ENCODE assay signal across 9 cellular contexts in genomic region chr1:202122639-202123335, GRCh38. TPM values are rescaled to one million over a fixed set of nuclear protein-coding genes. Genes with fewer than 3 reads are reported as not detected.
DNase-seq lines count a peak whose midpoint lies in the region; ATAC-seq and TF ChIP-seq lines count a peak whose summit lies in the region.
"Had no signal": no experiment of that assay in that cellular context is flagged by ENCODE, and none has a peak within 500 bp of the region (broad histone marks: within the 10 kb centered on the region; RNA-seq: fewer than 3 reads in every experiment).

A gene with protein sequence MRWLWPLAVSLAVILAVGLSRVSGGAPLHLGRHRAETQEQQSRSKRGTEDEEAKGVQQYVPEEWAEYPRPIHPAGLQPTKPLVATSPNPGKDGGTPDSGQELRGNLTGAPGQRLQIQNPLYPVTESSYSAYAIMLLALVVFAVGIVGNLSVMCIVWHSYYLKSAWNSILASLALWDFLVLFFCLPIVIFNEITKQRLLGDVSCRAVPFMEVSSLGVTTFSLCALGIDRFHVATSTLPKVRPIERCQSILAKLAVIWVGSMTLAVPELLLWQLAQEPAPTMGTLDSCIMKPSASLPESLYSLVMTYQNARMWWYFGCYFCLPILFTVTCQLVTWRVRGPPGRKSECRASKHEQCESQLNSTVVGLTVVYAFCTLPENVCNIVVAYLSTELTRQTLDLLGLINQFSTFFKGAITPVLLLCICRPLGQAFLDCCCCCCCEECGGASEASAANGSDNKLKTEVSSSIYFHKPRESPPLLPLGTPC (plus strand): TSS chr1:202122917. CDS start chr1:202122964, 47 bp downstream.

- H3K9me3 ChIP-seq in adipocyte (ENCODE audit: control insufficient read depth, low read length) (no peaks in the 10 kb centered on the region), hepatocyte (ENCODE audit: low read depth) (no peaks in the 10 kb centered on the region), gastrocnemius medialis (no peaks in the 10 kb centered on the region), Karpas-422 (ENCODE audit: low read length) (no peaks in the 10 kb centered on the region)

- H3K27ac ChIP-seq in hepatocyte (no peak within 1 kb of the TSS), gastrocnemius medialis (no peak within 1 kb of the TSS), Karpas-422 (ENCODE audit: low read length) (no peak within 1 kb of the TSS)
- H3K27ac ChIP-seq: SK-N-MC had no signal

- H3K9me2 ChIP-seq in hepatocyte (replicated peaks; ENCODE audit: insufficient read depth) (no peaks in the 10 kb centered on the region), Karpas-422 (replicated peaks; ENCODE audit: insufficient read depth, low read length) (no peaks in the 10 kb centered on the region)

- H3K79me2 ChIP-seq in hepatocyte = no peaks in the 10 kb centered on the region
- H3K79me2 ChIP-seq in Karpas-422 (ENCODE audit: low read length) = no peaks in the 10 kb centered on the region

- intact Hi-C loops in gastrocnemius medialis (cut with DNase I; ENCODE audit: low total_unique reads) = no loop called here

- H2AFZ ChIP-seq in hepatocyte (no peak within 1 kb of the TSS), Karpas-422 (ENCODE audit: low read length) (no peak within 1 kb of the TSS)

- in situ Hi-C loops in gastrocnemius medialis (cut with MboI; ENCODE audit: low sequenced_read_pairs in 4 of 4) = no loop called here

- no peaks in the 10 kb centered on the region for H4K20me1 ChIP-seq in hepatocyte (ENCODE audit: insufficient read depth, poor library complexity, severe bottlenecking)
- H4K20me1 ChIP-seq in Karpas-422 (ENCODE audit: insufficient read depth, low read depth, low read length) = no peaks in the 10 kb centered on the region

- H3K4me2 ChIP-seq in hepatocyte (no peak within 1 kb of the TSS), Karpas-422 (ENCODE audit: low read depth, low read length, poor library complexity, severe bottlenecking) (no peak within 1 kb of the TSS)

- H3K36me3 ChIP-seq in adipocyte (ENCODE audit: control insufficient read depth, insufficient read depth, low read length, severe bottlenecking) = no peaks in the 10 kb centered on the region
- no peaks in the 10 kb centered on the region for H3K36me3 ChIP-seq in hepatocyte (replicated peaks; ENCODE audit: insufficient read depth, low read depth)
- H3K36me3 ChIP-seq in gastrocnemius medialis = no peaks in the 10 kb centered on the region
- H3K36me3 ChIP-seq in Karpas-422 (ENCODE audit: insufficient read depth, low read length) = no peaks in the 10 kb centered on the region

- H3K4me3 ChIP-seq in HFF-Myc (replicated peaks; ENCODE audit: low read depth, low read length) (no peak within 1 kb of the TSS), adipocyte (ENCODE audit: low read length) (no peak within 1 kb of the TSS), hepatocyte (no peak within 1 kb of the TSS), gastrocnemius medialis (no peak within 1 kb of the TSS), Karpas-422 (ENCODE audit: low read length) (no peak within 1 kb of the TSS)
- H3K4me3 ChIP-seq: SK-N-MC had no signal

- TF ChIP-seq CTCF in HFF-Myc (IDR thresholded peaks at IDR 0.05; ENCODE audit: low read depth, low read length, missing control alignments) (peak; percentile 41), hepatocyte (IDR thresholded peaks at IDR 0.05; ENCODE audit: poor library complexity) (peak; percentile 32), gastrocnemius medialis (IDR thresholded peaks at IDR 0.05 in 4 of 5, conservative IDR thresholded peaks at IDR 0.05 in 1 of 5) (peak in 3 of 5 experiments; percentile 19 to 34 (median 26))

- DNase-seq in HFF-Myc (ENCODE audit: extremely low read depth, low read depth) (no peak), adipocyte (ENCODE audit: low read depth) (peak; percentile 51), hepatocyte (ENCODE audit: low spot score) (peak; percentile 72), gastrocnemius medialis (no peak), Karpas-422 (no peak), ureter (ENCODE audit: low spot score) (no peak), NCI-H82 (lab: John Stamatoyannopoulos, UW) (no peak)

- H3K4me1 ChIP-seq in adipocyte (ENCODE audit: control insufficient read depth, insufficient read depth, low read length) (no peaks in the 10 kb centered on the region), hepatocyte (ENCODE audit: insufficient read depth) (peaks cover 14% of the 10 kb centered on the region), gastrocnemius medialis (no peaks in the 10 kb centered on the region), Karpas-422 (ENCODE audit: low read length) (no peaks in the 10 kb centered on the region)

- TF ChIP-seq POLR2A in gastrocnemius medialis (IDR thresholded peaks at IDR 0.05) = no peak

- H3K27me3 ChIP-seq in adipocyte (replicated peaks; ENCODE audit: control insufficient read depth, insufficient read depth, low read length) = peaks cover 8% of the 10 kb centered on the region
- H3K27me3 ChIP-seq in hepatocyte = no peaks in the 10 kb centered on the region
- no peaks in the 10 kb centered on the region for H3K27me3 ChIP-seq in gastrocnemius medialis
- H3K27me3 ChIP-seq in Karpas-422 (ENCODE audit: low read length) = no peaks in the 10 kb centered on the region

- no peak within 1 kb of the TSS for H3K9ac ChIP-seq in adipocyte (ENCODE audit: low read length)
- H3K9ac ChIP-seq in Karpas-422 (ENCODE audit: low read length) = no peak within 1 kb of the TSS

- ATAC-seq in gastrocnemius medialis (peak; percentile 40 to 43), HG03354 (IDR thresholded peaks at IDR 0.05; ENCODE audit: poor library complexity, severe bottlenecking, unreplicated experiment) (no peak)

- WGBS in hepatocyte (ENCODE audit: low lambda C conversion rate, missing lambda C conversion rate) = 44% methylated on average over 15 of the region's 19 CpGs

RNA-seq across cellular contexts. Expression of the gene that starts here (rescaled TPM):
- total RNA-seq in hepatocyte (under 0.01 TPM in 1 of 2 replicates, not detected in the other), gastrocnemius medialis (under 1 TPM in 2 of 4 donors, not detected in 2; 0.04 to 0.10 TPM), ureter (0.10 TPM)
- 0.39 and 0.47 TPM in 2 replicates for polyA plus RNA-seq in hepatocyte
- not detected in 2 replicates for total RNA-seq in Karpas-422 (2014; rRNA removed; shearing (Covaris generic); ENCODE audit: low replicate concordance)

Comparison
In these comparisons a context has a peak if more than half of its experiments do, and no peak if none do; other contexts are left out.
1. Peak in DNase-seq in hepatocyte; RNA of the gene not detected or under 1 TPM.
2. Peak in ATAC-seq in gastrocnemius medialis; RNA of the gene not detected or under 1 TPM.